In genomic region chr19:13797870-13798269, GRCh38 we compare ENCODE assay signal across 2 cellular contexts.
A peak's percentile ranks its signal among the peaks of the same experiment; 100 is the strongest.
TF ChIP-seq lines count a peak whose summit lies in the region.

No MANE protein-coding gene starts in this region.

TF ChIP-seq in IMR-90, 13 proteins besides CTCF, POLR2A, EP300 and RAD21:
- peak; percentile 99 for TF ChIP-seq CEBPB (IDR thresholded peaks at IDR 0.05; ENCODE audit: low read depth, low read length)
- no peak for TF ChIP-seq MAZ (IDR thresholded peaks at IDR 0.05; ENCODE audit: borderline replicate concordance, low read depth, low read length)
- no peak for TF ChIP-seq RCOR1 (IDR thresholded peaks at IDR 0.05; ENCODE audit: insufficient replicate concordance, low read length)

TF ChIP-seq in HEK293T, 16 proteins besides CTCF, POLR2A, EP300 and RAD21:
- TF ChIP-seq LEF1 (IDR thresholded peaks at IDR 0.05; ENCODE audit: borderline replicate concordance) (no peak), SUZ12 (IDR thresholded peaks at IDR 0.05) (no peak)
